9 cellular contexts compared by ENCODE assay signal in genomic region chr1:201348211-201348566, GRCh38. TPM values are rescaled to one million over a fixed set of nuclear protein-coding genes. Genes with fewer than 3 reads are reported as not detected.
DNase-seq lines count a peak whose midpoint lies in the region; ATAC-seq lines count a peak whose summit lies in the region.
"Had no signal": no experiment of that assay in that cellular context is flagged by ENCODE, and none has a peak within 500 bp of the region (broad histone marks: within the 10 kb centered on the region; RNA-seq: fewer than 3 reads in every experiment).

No MANE protein-coding gene starts in this region.

- no peak overlapping the region for H3K27ac Mint-ChIP-seq in activated T-cell treated with anti-CD3 and anti-CD28 coated beads, Interleukin-2, amount 50 U/mL, for 72 hours

- no peaks in the 10 kb centered on the region for H3K9me3 Mint-ChIP-seq in activated T-cell treated with anti-CD3 and anti-CD28 coated beads, Interleukin-2, amount 50 U/mL, for 72 hours

- H3K4me3 Mint-ChIP-seq in activated T-cell treated with anti-CD3 and anti-CD28 coated beads, Interleukin-2, amount 50 U/mL, for 72 hours: no peak overlapping the region

- H3K36me3 Mint-ChIP-seq in activated T-cell treated with anti-CD3 and anti-CD28 coated beads, Interleukin-2, amount 50 U/mL, for 72 hours (ENCODE audit: insufficient read depth in 2 of 2): no peaks in the 10 kb centered on the region

- H3K4me1 Mint-ChIP-seq in activated T-cell treated with anti-CD3 and anti-CD28 coated beads, Interleukin-2, amount 50 U/mL, for 72 hours (ENCODE audit: low read depth): no peaks in the 10 kb centered on the region

- DNase-seq in AG08396 (ENCODE audit: low spot score): peak; percentile 79
- DNase-seq in NCI-H2107 (lab: John Stamatoyannopoulos, UW): peak; percentile 31
- DNase-seq in activated T-cell treated with anti-CD3 and anti-CD28 coated beads, Interleukin-2, amount 50 U/mL, for 72 hours: peak; percentile 37 to 38
- DNase-seq in hepatic stellate cell (ENCODE audit: low spot score): peak; percentile 82
- peak; percentile 12 to 23 for DNase-seq in stimulated activated CD4-positive, alpha-beta T cell treated with anti-CD3 and anti-CD28 coated beads, Interleukin-4, amount 100 ng/mL, for 48 hours (ENCODE audit: low read depth in 2 of 2)
- DNase-seq in GOT3 (lab: John Stamatoyannopoulos, UW): no peak

- H3K27me3 Mint-ChIP-seq in activated T-cell treated with anti-CD3 and anti-CD28 coated beads, Interleukin-2, amount 50 U/mL, for 72 hours (ENCODE audit: low read depth): peaks cover 22% of the 10 kb centered on the region

- peak; percentile 56 for ATAC-seq in GM18511 (IDR thresholded peaks at IDR 0.05; ENCODE audit: unreplicated experiment)
- ATAC-seq in activated T-cell treated with anti-CD3 and anti-CD28 coated beads, Interleukin-2, amount 50 U/mL, for 72 hours (replicated peaks in 1 of 2): peak in 1 of 2 donors; percentile 55
- no peak for ATAC-seq in HG02970 (IDR thresholded peaks at IDR 0.05; ENCODE audit: low FRiP score, unreplicated experiment)

RNA-seq across cellular contexts. Expression of gene TNNT2, which starts 29.3 kb away (rescaled TPM):
- total RNA-seq in activated T-cell treated with anti-CD3 and anti-CD28 coated beads, Interleukin-2, amount 50 U/mL, for 72 hours: not detected
- total RNA-seq: frontal cortex had no signal

RNA-seq across cellular contexts. Expression of gene LAD1, which starts 50.9 kb away (rescaled TPM):
- total RNA-seq in activated T-cell treated with anti-CD3 and anti-CD28 coated beads, Interleukin-2, amount 50 U/mL, for 72 hours: not detected
- total RNA-seq: frontal cortex had no signal
